In genomic region chr10:107966817-107967216, GRCh38 we compare ENCODE assay signal across 22 cellular contexts.
DNase-seq lines count a peak whose midpoint lies in the region; ATAC-seq, FAIRE-seq and TF ChIP-seq lines count a peak whose summit lies in the region.
"Had no signal": no experiment of that assay in that cellular context is flagged by ENCODE, and none has a peak within 500 bp of the region (broad histone marks: within the 10 kb centered on the region; RNA-seq: fewer than 3 reads in every experiment).

No MANE protein-coding gene starts in this region.

- POLR2A ChIA-PET in HepG2 (lab: Yijun Ruan, JAX) = no interaction called here

- intact Hi-C loops in HepG2 (cut with micrococcal nuclease; ENCODE audit: unreplicated experiment) (no loop called here), right lobe of liver (cut with DNase I) (no loop called here), posterior vena cava (cut with DNase I) (no loop called here), thyroid gland (cut with DNase I) (no loop called here)

- TF ChIP-seq POLR2A in HepG2 (IDR thresholded peaks at IDR 0.05; ENCODE audit: insufficient read depth in 1 of 2, low read depth in 2 of 2, low read length in 2 of 2) (no peak), right lobe of liver (IDR thresholded peaks at IDR 0.05) (no peak), thyroid gland (IDR thresholded peaks at IDR 0.05) (no peak)

- H3K79me2 ChIP-seq in HepG2 (ENCODE audit: insufficient read depth, low read length) = no peaks in the 10 kb centered on the region

- no peak overlapping the region for H3K9ac ChIP-seq in HepG2 (ENCODE audit: insufficient read depth, low read depth, low read length)

- TF ChIP-seq RAD21 in HepG2 (CRISPR knock-in tag; IDR thresholded peaks at IDR 0.05) = no peak

- TF ChIP-seq CTCF in HepG2 (CRISPR knock-in tag; IDR thresholded peaks at IDR 0.05) (no peak), right lobe of liver (IDR thresholded peaks at IDR 0.05) (no peak), choroid plexus epithelial cell (conservative IDR thresholded peaks at IDR 0.05; ENCODE audit: low read depth, low read length) (no peak), thyroid gland (IDR thresholded peaks at IDR 0.05) (no peak)

- CTCF ChIA-PET in HepG2 (lab: Yijun Ruan, JAX; ENCODE audit: low intra/inter-chr PET ratio, low total read pairs) = no interaction called here

- no peak for DNase-seq in HepG2 (ENCODE audit: low spot score)
- no peak for DNase-seq in right lobe of liver
- peak; percentile 13 for DNase-seq in RPMI7951 (ENCODE audit: low read depth)
- peak; percentile 10 for DNase-seq in choroid plexus epithelial cell (ENCODE audit: low read depth)
- DNase-seq in skeletal muscle cell (ENCODE audit: low read depth) = peak; percentile 42
- no peak for DNase-seq in posterior vena cava (ENCODE audit: low spot score)
- DNase-seq in thyroid gland = no peak
- no peak for DNase-seq in ureter (ENCODE audit: low spot score)
- DNase-seq: BE2C, DMS53, GOT3, Kasumi-1, MG63, NCI-H1417, NCI-H1694 treated with DMSO at 0.1 percent for 48 hours, NCI-H2081 treated with DMSO at 0.1 percent for 48 hours, NCI-H446 treated with DMSO at 0.1 percent for 48 hours, NCI-H526 treated with DMSO at 0.1 percent for 48 hours, PC-9, SJCRH30 had no signal

- H3K4me3 ChIP-seq in HepG2 (replicated peaks in 1 of 3; ENCODE audit: insufficient read depth in 1 of 3, low read depth in 2 of 3, low read length in 3 of 3) (no peak overlapping the region), right lobe of liver (no peak overlapping the region), choroid plexus epithelial cell (ENCODE audit: low read depth, low read length) (no peak overlapping the region), skeletal muscle cell (ENCODE audit: low read depth, low read length) (no peak overlapping the region), thyroid gland (replicated peaks in 1 of 3) (no peak overlapping the region)
- H3K4me3 ChIP-seq: GM12878, MG63, PC-9, SJCRH30 had no signal

- FAIRE-seq in HepG2 (lab: Jason Lieb, UNC) = no peak
- FAIRE-seq: D721Med, GM12878 had no signal

- no peaks in the 10 kb centered on the region for H3K36me3 ChIP-seq in HepG2 (replicated peaks in 1 of 2; ENCODE audit: control insufficient read depth in 1 of 2, insufficient read depth in 2 of 2, low read length in 2 of 2)
- H3K36me3 ChIP-seq in right lobe of liver = no peaks in the 10 kb centered on the region
- H3K36me3 ChIP-seq in thyroid gland = no peaks in the 10 kb centered on the region
- H3K36me3 ChIP-seq: BE2C, MG63, SJCRH30 had no signal

- no peak overlapping the region for H2AFZ ChIP-seq in HepG2 (ENCODE audit: low read length)
- H2AFZ ChIP-seq: PC-9 had no signal

- H3K9me3 ChIP-seq in HepG2 (ENCODE audit: low read length) = peaks cover 83% of the 10 kb centered on the region
- H3K9me3 ChIP-seq in right lobe of liver = no peaks in the 10 kb centered on the region
- no peaks in the 10 kb centered on the region for H3K9me3 ChIP-seq in thyroid gland
- H3K9me3 ChIP-seq: BE2C, MG63, SJCRH30 had no signal

- H3K4me1 ChIP-seq in HepG2 (ENCODE audit: insufficient read depth, low read length) = no peaks in the 10 kb centered on the region
- no peaks in the 10 kb centered on the region for H3K4me1 ChIP-seq in right lobe of liver
- no peaks in the 10 kb centered on the region for H3K4me1 ChIP-seq in thyroid gland
- H3K4me1 ChIP-seq: BE2C, SJCRH30 had no signal

- in situ Hi-C loops in HepG2 (cut with HindIII; ENCODE audit: extremely low pct_ligation_motif_present, low pct_unique_long_range_greater_than_20kb) = no loop called here

- TF ChIP-seq EP300 in HepG2 (IDR thresholded peaks at IDR 0.05; ENCODE audit: low read depth in 2 of 2, low read length in 2 of 2) (no peak), HepG2 (CRISPR knock-in tag; IDR thresholded peaks at IDR 0.05; ENCODE audit: borderline replicate concordance) (no peak)

- no peak overlapping the region for H3K4me2 ChIP-seq in HepG2 (ENCODE audit: low read depth, low read length)
- H3K4me2 ChIP-seq: PC-9 had no signal

- no peaks in the 10 kb centered on the region for H3K27me3 ChIP-seq in HepG2 (ENCODE audit: control insufficient read depth in 1 of 2, insufficient read depth in 2 of 2, low read length in 2 of 2)
- H3K27me3 ChIP-seq in right lobe of liver = no peaks in the 10 kb centered on the region
- H3K27me3 ChIP-seq in thyroid gland = no peaks in the 10 kb centered on the region
- H3K27me3 ChIP-seq: BE2C, MG63, SJCRH30 had no signal

- H4K20me1 ChIP-seq in HepG2 (ENCODE audit: insufficient read depth, low read length) = no peaks in the 10 kb centered on the region

- ATAC-seq in HepG2 = no peak
- ATAC-seq in right lobe of liver = no peak
- ATAC-seq: GM12878 had no signal

- no TSS peak for BruUV-seq in HepG2 (replicated peaks; lab: Mats Ljungman, UMichigan)

- H3K27ac ChIP-seq in HepG2 (ENCODE audit: extremely low read length, insufficient read depth, low read length) (no peak overlapping the region), right lobe of liver (no peak overlapping the region), thyroid gland (no peak overlapping the region)
- H3K27ac ChIP-seq: PC-9, SJCRH30 had no signal

TF ChIP-seq in HepG2, 621 proteins besides CTCF, POLR2A, EP300 and RAD21:
- TF ChIP-seq MAFK (conservative IDR thresholded peaks at IDR 0.05 in 1 of 2, IDR thresholded peaks at IDR 0.05 in 1 of 2; ENCODE audit: low read length in 2 of 2) = peak; percentile 40 to 57
- no peak for TF ChIP-seq ZSCAN12 (CRISPR knock-in tag; IDR thresholded peaks at IDR 0.05)
- no peak for TF ChIP-seq ZNF678 (CRISPR knock-in tag; IDR thresholded peaks at IDR 0.05)
- TF ChIP-seq, protein P1, sequence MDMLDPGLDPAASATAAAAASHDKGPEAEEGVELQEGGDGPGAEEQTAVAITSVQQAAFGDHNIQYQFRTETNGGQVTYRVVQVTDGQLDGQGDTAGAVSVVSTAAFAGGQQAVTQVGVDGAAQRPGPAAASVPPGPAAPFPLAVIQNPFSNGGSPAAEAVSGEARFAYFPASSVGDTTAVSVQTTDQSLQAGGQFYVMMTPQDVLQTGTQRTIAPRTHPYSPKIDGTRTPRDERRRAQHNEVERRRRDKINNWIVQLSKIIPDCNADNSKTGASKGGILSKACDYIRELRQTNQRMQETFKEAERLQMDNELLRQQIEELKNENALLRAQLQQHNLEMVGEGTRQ (IDR thresholded peaks at IDR 0.05; ENCODE audit: low read depth, low read length) = no peak
- TF ChIP-seq, protein P1 (CRISPR knock-in tag; IDR thresholded peaks at IDR 0.05; ENCODE audit: borderline replicate concordance) = no peak
- TF ChIP-seq ZNF274 (CRISPR knock-in tag; IDR thresholded peaks at IDR 0.05) = no peak
- TF ChIP-seq PHF8 (CRISPR knock-in tag; IDR thresholded peaks at IDR 0.05) = no peak
- TF ChIP-seq, protein P2, sequence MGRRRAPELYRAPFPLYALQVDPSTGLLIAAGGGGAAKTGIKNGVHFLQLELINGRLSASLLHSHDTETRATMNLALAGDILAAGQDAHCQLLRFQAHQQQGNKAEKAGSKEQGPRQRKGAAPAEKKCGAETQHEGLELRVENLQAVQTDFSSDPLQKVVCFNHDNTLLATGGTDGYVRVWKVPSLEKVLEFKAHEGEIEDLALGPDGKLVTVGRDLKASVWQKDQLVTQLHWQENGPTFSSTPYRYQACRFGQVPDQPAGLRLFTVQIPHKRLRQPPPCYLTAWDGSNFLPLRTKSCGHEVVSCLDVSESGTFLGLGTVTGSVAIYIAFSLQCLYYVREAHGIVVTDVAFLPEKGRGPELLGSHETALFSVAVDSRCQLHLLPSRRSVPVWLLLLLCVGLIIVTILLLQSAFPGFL (CRISPR knock-in tag; IDR thresholded peaks at IDR 0.05) = no peak
- peak; percentile 55; the same call in 1 of the 2 replicates for TF ChIP-seq MAFF (IDR thresholded peaks at IDR 0.05; ENCODE audit: low read depth, low read length)

Comparison
In these comparisons a context has a peak if more than half of its experiments do, and no peak if none do; other contexts are left out.
1. DNase-seq: peak in RPMI7951 (single experiment), choroid plexus epithelial cell (single experiment) and skeletal muscle cell (single experiment); none in HepG2 (single experiment), right lobe of liver (0 of 3), posterior vena cava (single experiment), thyroid gland (0 of 2) and ureter (single experiment).